ENCODE assay signal across 16 cellular contexts in the genomic region with DNA sequence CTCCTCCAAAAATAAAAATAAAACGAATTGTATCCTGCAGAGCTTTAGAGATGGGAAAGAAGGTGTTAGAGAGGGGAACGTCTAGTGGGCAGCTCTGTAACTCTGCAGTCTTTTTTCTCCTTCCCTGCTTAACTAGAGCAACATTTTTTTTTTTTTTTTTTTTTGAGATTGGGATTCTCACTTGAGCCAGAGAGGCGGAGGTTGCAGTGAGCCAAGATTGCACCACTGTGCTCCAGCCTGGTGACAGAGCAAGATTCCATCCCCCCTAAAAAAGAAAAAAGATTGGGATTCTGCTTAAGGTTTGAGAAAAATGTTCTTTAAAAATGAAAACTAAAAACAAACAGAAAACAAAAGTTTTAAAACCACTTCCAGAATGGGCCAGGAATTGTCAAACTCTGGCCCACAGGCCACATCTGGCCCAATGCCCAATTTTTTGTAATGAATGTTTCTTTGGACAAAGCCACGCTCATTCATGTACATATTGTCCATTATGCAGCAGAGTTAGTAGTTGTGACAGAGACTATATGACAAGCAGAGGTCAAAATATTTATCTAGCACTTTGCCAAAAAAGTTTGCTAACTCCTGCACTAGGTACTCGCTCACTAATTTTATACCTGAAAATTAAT.
"Had no signal": no experiment of that assay in that cellular context is flagged by ENCODE, and none has a peak within 500 bp of the region (broad histone marks: within the 10 kb centered on the region; RNA-seq: fewer than 3 reads in every experiment).

No MANE protein-coding gene starts in this region.

- ATAC-seq: activated CD4-positive, alpha-beta T cell treated with anti-CD3 and anti-CD28 coated beads for 36 hours; gastroesophageal sphincter; heart left ventricle; left lung; naive thymus-derived CD8-positive, alpha-beta T cell; stimulated activated naive B cell treated with anti-CD40 and anti-IgM and Interleukin-4, amounts not matched to agents 10 μg/mL and 1 μg/mL and 100 μg/mL, for 72 hours had no signal

- H3K27ac ChIP-seq: coronary artery, gastroesophageal sphincter, heart left ventricle, left lung, ovary, spleen, thyroid gland had no signal

- H3K36me3 ChIP-seq: gastroesophageal sphincter, heart left ventricle, left lung, ovary, thyroid gland had no signal

- H3K4me3 ChIP-seq: coronary artery, gastroesophageal sphincter, heart left ventricle, left lung, ovary, spleen, thyroid gland had no signal

- H3K27me3 ChIP-seq: gastroesophageal sphincter, heart left ventricle, left lung, ovary, spleen, thyroid gland had no signal

- H3K9me3 ChIP-seq: gastroesophageal sphincter, heart left ventricle, left lung, ovary, spleen, thyroid gland had no signal

- DNase-seq: activated CD4-positive, alpha-beta memory T cell treated with anti-CD3 and anti-CD28 coated beads for 36 hours; activated CD4-positive, alpha-beta T cell treated with anti-CD3 and anti-CD28 coated beads for 36 hours; activated T-cell treated with anti-CD3 and anti-CD28 coated beads for 4 hours; amniotic stem cell; effector CD4-positive, alpha-beta T cell; heart left ventricle; kidney; left lung; naive thymus-derived CD8-positive, alpha-beta T cell; ovary; spleen; stimulated activated CD4-positive, alpha-beta T cell treated with anti-CD3 and anti-CD28 coated beads, Interleukin-4, amount 100 ng/mL, for 4 hours; stimulated activated naive B cell treated with anti-CD40 and anti-IgM and Interleukin-4, amounts not matched to agents 10 μg/mL and 1 μg/mL and 100 μg/mL, for 72 hours; thyroid gland had no signal

- H3K4me1 ChIP-seq: gastroesophageal sphincter, left lung, thyroid gland had no signal
